1 cellular context compared by ENCODE assay signal in the genomic region with DNA sequence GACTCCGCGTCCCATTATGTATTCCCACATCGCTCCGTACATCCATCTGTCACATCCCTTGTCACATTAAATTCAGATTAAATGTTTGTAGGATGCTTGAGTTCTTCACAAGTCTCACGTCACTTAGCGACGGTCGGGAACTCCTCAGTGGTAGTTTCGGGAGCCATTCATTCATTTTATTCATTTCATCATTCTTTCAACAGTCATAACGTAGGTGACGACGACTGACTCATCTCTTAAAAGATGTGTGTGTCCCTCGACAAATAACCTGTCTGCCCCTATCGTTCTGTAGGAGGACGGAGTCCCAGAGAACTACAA.
TF ChIP-seq lines count a peak whose summit lies in the region.

No MANE protein-coding gene starts in this region.

TF ChIP-seq in K562, 482 proteins besides CTCF, POLR2A, EP300 and RAD21:
- TF ChIP-seq, protein P1, sequence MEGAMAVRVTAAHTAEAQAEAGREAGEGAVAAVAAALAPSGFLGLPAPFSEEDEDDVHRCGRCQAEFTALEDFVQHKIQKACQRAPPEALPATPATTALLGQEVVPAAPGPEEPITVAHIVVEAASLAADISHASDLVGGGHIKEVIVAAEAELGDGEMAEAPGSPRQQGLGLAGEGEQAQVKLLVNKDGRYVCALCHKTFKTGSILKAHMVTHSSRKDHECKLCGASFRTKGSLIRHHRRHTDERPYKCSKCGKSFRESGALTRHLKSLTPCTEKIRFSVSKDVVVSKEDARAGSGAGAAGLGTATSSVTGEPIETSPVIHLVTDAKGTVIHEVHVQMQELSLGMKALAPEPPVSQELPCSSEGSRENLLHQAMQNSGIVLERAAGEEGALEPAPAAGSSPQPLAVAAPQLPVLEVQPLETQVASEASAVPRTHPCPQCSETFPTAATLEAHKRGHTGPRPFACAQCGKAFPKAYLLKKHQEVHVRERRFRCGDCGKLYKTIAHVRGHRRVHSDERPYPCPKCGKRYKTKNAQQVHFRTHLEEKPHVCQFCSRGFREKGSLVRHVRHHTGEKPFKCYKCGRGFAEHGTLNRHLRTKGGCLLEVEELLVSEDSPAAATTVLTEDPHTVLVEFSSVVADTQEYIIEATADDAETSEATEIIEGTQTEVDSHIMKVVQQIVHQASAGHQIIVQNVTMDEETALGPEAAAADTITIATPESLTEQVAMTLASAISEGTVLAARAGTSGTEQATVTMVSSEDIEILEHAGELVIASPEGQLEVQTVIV (CRISPR knock-in tag; IDR thresholded peaks at IDR 0.05; ENCODE audit: borderline replicate concordance), result no peak
- 0 out of 2 replicates have a peak, but pooled peaks have one; percentile 17 for TF ChIP-seq JUN (IDR thresholded peaks at IDR 0.05; ENCODE audit: borderline replicate concordance, low read depth, low read length)
- TF ChIP-seq JUN (CRISPR knock-in tag; IDR thresholded peaks at IDR 0.05; ENCODE audit: borderline replicate concordance), result no peak
- TF ChIP-seq PTRF (tag; IDR thresholded peaks at IDR 0.05), result no peak
- no peak for TF ChIP-seq CBX5 (IDR thresholded peaks at IDR 0.05; ENCODE audit: borderline replicate concordance, low read depth)
- no peak for TF ChIP-seq ADNP (tag; IDR thresholded peaks at IDR 0.05)
- TF ChIP-seq, protein P2, sequence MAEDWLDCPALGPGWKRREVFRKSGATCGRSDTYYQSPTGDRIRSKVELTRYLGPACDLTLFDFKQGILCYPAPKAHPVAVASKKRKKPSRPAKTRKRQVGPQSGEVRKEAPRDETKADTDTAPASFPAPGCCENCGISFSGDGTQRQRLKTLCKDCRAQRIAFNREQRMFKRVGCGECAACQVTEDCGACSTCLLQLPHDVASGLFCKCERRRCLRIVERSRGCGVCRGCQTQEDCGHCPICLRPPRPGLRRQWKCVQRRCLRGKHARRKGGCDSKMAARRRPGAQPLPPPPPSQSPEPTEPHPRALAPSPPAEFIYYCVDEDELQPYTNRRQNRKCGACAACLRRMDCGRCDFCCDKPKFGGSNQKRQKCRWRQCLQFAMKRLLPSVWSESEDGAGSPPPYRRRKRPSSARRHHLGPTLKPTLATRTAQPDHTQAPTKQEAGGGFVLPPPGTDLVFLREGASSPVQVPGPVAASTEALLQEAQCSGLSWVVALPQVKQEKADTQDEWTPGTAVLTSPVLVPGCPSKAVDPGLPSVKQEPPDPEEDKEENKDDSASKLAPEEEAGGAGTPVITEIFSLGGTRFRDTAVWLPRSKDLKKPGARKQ (CRISPR knock-in tag; IDR thresholded peaks at IDR 0.05), result 0 out of 2 replicates have a peak, but pooled peaks have one; percentile 24
- TF ChIP-seq, protein P3, sequence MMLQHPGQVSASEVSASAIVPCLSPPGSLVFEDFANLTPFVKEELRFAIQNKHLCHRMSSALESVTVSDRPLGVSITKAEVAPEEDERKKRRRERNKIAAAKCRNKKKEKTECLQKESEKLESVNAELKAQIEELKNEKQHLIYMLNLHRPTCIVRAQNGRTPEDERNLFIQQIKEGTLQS (IDR thresholded peaks at IDR 0.05), result peak; percentile 79
- TF ChIP-seq, protein P3 (CRISPR knock-in tag; conservative IDR thresholded peaks at IDR 0.05), result no peak
- TF ChIP-seq KAT7 (CRISPR knock-in tag; IDR thresholded peaks at IDR 0.05; ENCODE audit: borderline replicate concordance), result no peak
- TF ChIP-seq, protein P4, sequence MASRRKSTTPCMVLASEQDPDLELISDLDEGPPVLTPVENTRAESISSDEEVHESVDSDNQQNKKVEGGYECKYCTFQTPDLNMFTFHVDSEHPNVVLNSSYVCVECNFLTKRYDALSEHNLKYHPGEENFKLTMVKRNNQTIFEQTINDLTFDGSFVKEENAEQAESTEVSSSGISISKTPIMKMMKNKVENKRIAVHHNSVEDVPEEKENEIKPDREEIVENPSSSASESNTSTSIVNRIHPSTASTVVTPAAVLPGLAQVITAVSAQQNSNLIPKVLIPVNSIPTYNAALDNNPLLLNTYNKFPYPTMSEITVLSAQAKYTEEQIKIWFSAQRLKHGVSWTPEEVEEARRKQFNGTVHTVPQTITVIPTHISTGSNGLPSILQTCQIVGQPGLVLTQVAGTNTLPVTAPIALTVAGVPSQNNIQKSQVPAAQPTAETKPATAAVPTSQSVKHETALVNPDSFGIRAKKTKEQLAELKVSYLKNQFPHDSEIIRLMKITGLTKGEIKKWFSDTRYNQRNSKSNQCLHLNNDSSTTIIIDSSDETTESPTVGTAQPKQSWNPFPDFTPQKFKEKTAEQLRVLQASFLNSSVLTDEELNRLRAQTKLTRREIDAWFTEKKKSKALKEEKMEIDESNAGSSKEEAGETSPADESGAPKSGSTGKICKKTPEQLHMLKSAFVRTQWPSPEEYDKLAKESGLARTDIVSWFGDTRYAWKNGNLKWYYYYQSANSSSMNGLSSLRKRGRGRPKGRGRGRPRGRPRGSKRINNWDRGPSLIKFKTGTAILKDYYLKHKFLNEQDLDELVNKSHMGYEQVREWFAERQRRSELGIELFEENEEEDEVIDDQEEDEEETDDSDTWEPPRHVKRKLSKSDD (conservative IDR thresholded peaks at IDR 0.05; ENCODE audit: low read length), result no peak
- TF ChIP-seq, protein P5, sequence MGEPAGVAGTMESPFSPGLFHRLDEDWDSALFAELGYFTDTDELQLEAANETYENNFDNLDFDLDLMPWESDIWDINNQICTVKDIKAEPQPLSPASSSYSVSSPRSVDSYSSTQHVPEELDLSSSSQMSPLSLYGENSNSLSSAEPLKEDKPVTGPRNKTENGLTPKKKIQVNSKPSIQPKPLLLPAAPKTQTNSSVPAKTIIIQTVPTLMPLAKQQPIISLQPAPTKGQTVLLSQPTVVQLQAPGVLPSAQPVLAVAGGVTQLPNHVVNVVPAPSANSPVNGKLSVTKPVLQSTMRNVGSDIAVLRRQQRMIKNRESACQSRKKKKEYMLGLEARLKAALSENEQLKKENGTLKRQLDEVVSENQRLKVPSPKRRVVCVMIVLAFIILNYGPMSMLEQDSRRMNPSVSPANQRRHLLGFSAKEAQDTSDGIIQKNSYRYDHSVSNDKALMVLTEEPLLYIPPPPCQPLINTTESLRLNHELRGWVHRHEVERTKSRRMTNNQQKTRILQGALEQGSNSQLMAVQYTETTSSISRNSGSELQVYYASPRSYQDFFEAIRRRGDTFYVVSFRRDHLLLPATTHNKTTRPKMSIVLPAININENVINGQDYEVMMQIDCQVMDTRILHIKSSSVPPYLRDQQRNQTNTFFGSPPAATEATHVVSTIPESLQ (CRISPR knock-in tag; IDR thresholded peaks at IDR 0.05), result 0 out of 2 replicates have a peak, but pooled peaks have one; percentile 2
- no peak for TF ChIP-seq ZNF764 (CRISPR knock-in tag; IDR thresholded peaks at IDR 0.05; ENCODE audit: low read depth)
- TF ChIP-seq NFIX (CRISPR knock-in tag; IDR thresholded peaks at IDR 0.05; ENCODE audit: low read depth), result no peak
- TF ChIP-seq CEBPG (CRISPR knock-in tag; IDR thresholded peaks at IDR 0.05), result no peak
- peak in 1 of 2 experiments; percentile 58; a peak in 1 of 4 replicates for TF ChIP-seq CEBPG (tag; conservative IDR thresholded peaks at IDR 0.05 in 1 of 2, IDR thresholded peaks at IDR 0.05 in 1 of 2)
- TF ChIP-seq ZNF77 (CRISPR knock-in tag; IDR thresholded peaks at IDR 0.05), result no peak
- TF ChIP-seq ZBED1 (IDR thresholded peaks at IDR 0.05), result no peak
